8 cellular contexts compared by ENCODE assay signal in the genomic region with DNA sequence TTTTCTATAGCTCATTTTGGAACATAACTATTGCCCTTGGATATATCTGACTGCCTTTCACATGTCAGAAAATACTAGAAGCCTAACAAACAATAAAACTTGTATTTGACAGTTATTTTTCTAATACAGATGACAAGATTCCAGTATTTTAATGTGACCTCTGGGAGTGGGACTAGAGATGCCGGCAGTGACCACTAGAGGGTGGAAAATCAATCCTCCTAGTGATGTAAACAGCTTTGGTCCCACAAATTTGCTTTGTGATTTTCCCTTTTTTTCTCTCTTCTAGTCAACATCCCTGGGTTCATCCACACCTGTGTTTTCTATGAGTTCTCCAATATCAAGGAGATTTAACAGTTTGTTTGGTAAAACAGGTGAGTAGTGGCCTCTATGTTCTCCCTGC.
DNase-seq lines count a peak whose midpoint lies in the region; ATAC-seq, FAIRE-seq and TF ChIP-seq lines count a peak whose summit lies in the region.
"Not testable (repeated sequence)": the region's sequence is repeated elsewhere in the genome, so short reads cannot be mapped to it uniquely, and the experiment has no call there.

No MANE protein-coding gene starts in this region.

- peak; percentile 22; the same call in 1 of the 2 replicates for TF ChIP-seq CTCF in BE2C (IDR thresholded peaks at IDR 0.05; ENCODE audit: low read depth, low read length)
- peak; percentile 66 for TF ChIP-seq CTCF in HFFc6 (IDR thresholded peaks at IDR 0.05)
- peak; percentile 49 for TF ChIP-seq CTCF in OCI-LY7 (conservative IDR thresholded peaks at IDR 0.05; ENCODE audit: low read length)
- not testable (repeated sequence) for TF ChIP-seq CTCF in GM12878 (IDR thresholded peaks at IDR 0.05 in 2 of 3, conservative IDR thresholded peaks at IDR 0.05 in 1 of 3; ENCODE audit: control insufficient read depth in 2 of 3, extremely low read depth in 1 of 3, insufficient read depth in 1 of 3, low read depth in 3 of 3, low read length in 3 of 3)
- peak; percentile 9 to 43 (median 25) for TF ChIP-seq CTCF in heart left ventricle (IDR thresholded peaks at IDR 0.05)
- TF ChIP-seq CTCF in pancreas (IDR thresholded peaks at IDR 0.05), result peak in 1 of 4 donors; percentile 17

- CTCF ChIA-PET in OCI-LY7 (lab: Charles Lee; ENCODE audit: unreplicated experiment); GM12878 (lab: Yijun Ruan, JAX): not testable (repeated sequence)

- not testable (repeated sequence) for TF ChIP-seq RAD21 in GM12878 (IDR thresholded peaks at IDR 0.05; ENCODE audit: insufficient read depth, low read depth, low read length)

- not testable (repeated sequence) for H3K27ac Mint-ChIP-seq in HFFc6

- DNase-seq in BE2C, result peak; percentile 10
- not testable (repeated sequence) for DNase-seq in HFFc6; OCI-LY7 (ENCODE audit: low spot score); GM12878 (ENCODE audit: low read depth, low spot score); heart left ventricle; pancreas

- not testable (repeated sequence) for TF ChIP-seq POLR2A in GM12878 (IDR thresholded peaks at IDR 0.05; ENCODE audit: low read depth, low read length); heart left ventricle (IDR thresholded peaks at IDR 0.05)

- H3K4me2 ChIP-seq in OCI-LY7 (ENCODE audit: low read length); GM12878 (ENCODE audit: control insufficient read depth, insufficient read depth): not testable (repeated sequence)

- 9% methylated on average over 1 of the region's 1 CpG for WGBS in GM12878 (ENCODE audit: insufficient coverage, insufficient replicate concordance, low lambda C conversion rate, missing lambda C conversion rate)
- WGBS in heart left ventricle, 4 donors, result 7 to 16% (median 14%) methylated on average over 1 of the region's 1 CpG
- 3 to 8% methylated on average over 1 of the region's 1 CpG for whole genome bisulfite sequencing in pancreas, 2 donors

- not testable (repeated sequence) for H3K9me3 Mint-ChIP-seq in HFFc6

- POLR2A ChIA-PET in OCI-LY7 (lab: Charles Lee); GM12878 (lab: Charles Lee): not testable (repeated sequence)

- H3K27ac ChIP-seq in OCI-LY7 (ENCODE audit: low read depth, low read length, poor library complexity, severe bottlenecking); GM12878 (ENCODE audit: control insufficient read depth, insufficient read depth); heart left ventricle; pancreas: not testable (repeated sequence)

- not testable (repeated sequence) for TF ChIP-seq EP300 in GM12878 (IDR thresholded peaks at IDR 0.05; ENCODE audit: borderline replicate concordance in 1 of 2, control insufficient read depth in 1 of 2, low read depth in 2 of 2, low read length in 2 of 2)

- H3K9me3 ChIP-seq in BE2C; OCI-LY7 (ENCODE audit: low read length); GM12878 (replicated peaks; ENCODE audit: control insufficient read depth, insufficient read depth, low read length); heart left ventricle; pancreas: not testable (repeated sequence)

- FAIRE-seq in GM12878 (lab: Jason Lieb, UNC); pancreas (lab: Jason Lieb, UNC): not testable (repeated sequence)

- RAD21 ChIA-PET in GM12878 (lab: Charles Lee; ENCODE audit: unreplicated experiment), result not testable (repeated sequence)

- not testable (repeated sequence) for H3K4me3 Mint-ChIP-seq in HFFc6

- H3K4me1 ChIP-seq in BE2C; OCI-LY7 (ENCODE audit: insufficient read depth, low read length, poor library complexity, severe bottlenecking); GM12878 (ENCODE audit: control insufficient read depth, insufficient read depth, low read length); pancreas: not testable (repeated sequence)
- peaks cover 0 to 13% (median 0%) of the 10 kb centered on the region in 12 donors for H3K4me1 ChIP-seq in heart left ventricle

- not testable (repeated sequence) for H3K36me3 Mint-ChIP-seq in HFFc6 (ENCODE audit: low read depth)

- H3K9ac ChIP-seq in GM12878 (ENCODE audit: control insufficient read depth, insufficient read depth, low read length), result not testable (repeated sequence)

- ATAC-seq in GM18907 (IDR thresholded peaks at IDR 0.05; ENCODE audit: unreplicated experiment) (peak; percentile 80), HG03354 (IDR thresholded peaks at IDR 0.05; ENCODE audit: poor library complexity, severe bottlenecking, unreplicated experiment) (peak; percentile 79), GM12878 (0 out of 3 replicates have a peak, but pooled peaks have one; percentile 42), pancreas (peak in 3 of 4 donors; percentile 50 to 70 (median 50))
- not testable (repeated sequence) for ATAC-seq in heart left ventricle

- not testable (repeated sequence) for BruUV-seq in OCI-LY7 (replicated peaks; lab: Mats Ljungman, UMichigan); GM12878 (replicated peaks; lab: Mats Ljungman, UMichigan)

- not testable (repeated sequence) for H3K9me2 ChIP-seq in OCI-LY7 (ENCODE audit: insufficient read depth, low read length)

- intact Hi-C loops in OCI-LY7 (cut with micrococcal nuclease; ENCODE audit: unreplicated experiment); GM12878 (cut with micrococcal nuclease; ENCODE audit: unreplicated experiment); heart left ventricle (cut with DNase I); pancreas (cut with DNase I): not testable (repeated sequence)

- H3K27me3 ChIP-seq in BE2C; GM12878 (replicated peaks in 1 of 2; ENCODE audit: control insufficient read depth in 2 of 2, insufficient read depth in 2 of 2, low read length in 1 of 2); heart left ventricle; pancreas: not testable (repeated sequence)

- H3K4me3 ChIP-seq in BE2C (ENCODE audit: low read depth, low read length); OCI-LY7 (ENCODE audit: low read depth, low read length, poor library complexity, severe bottlenecking); GM12878; heart left ventricle; pancreas: not testable (repeated sequence)

- H3K27me3 Mint-ChIP-seq in HFFc6 (ENCODE audit: insufficient read depth), result not testable (repeated sequence)

- in situ Hi-C loops in GM12878 (cut with MboI), result not testable (repeated sequence)

- not testable (repeated sequence) for H3K4me1 Mint-ChIP-seq in HFFc6 (ENCODE audit: low read depth)

- H4K20me1 ChIP-seq in OCI-LY7 (ENCODE audit: insufficient read depth, low read length); GM12878 (ENCODE audit: control insufficient read depth, insufficient read depth): not testable (repeated sequence)

- SMC1A ChIA-PET in GM12878 (lab: Charles Lee; ENCODE audit: uncharacterized antibody, unreplicated experiment), result not testable (repeated sequence)

- H3K79me2 ChIP-seq in OCI-LY7 (ENCODE audit: insufficient read depth, low read depth, low read length); GM12878 (ENCODE audit: control insufficient read depth, insufficient read depth, low read length): not testable (repeated sequence)

- H2AFZ ChIP-seq in OCI-LY7 (ENCODE audit: low read length); GM12878 (ENCODE audit: control insufficient read depth, low read depth, low read length): not testable (repeated sequence)

- not testable (repeated sequence) for H3K36me3 ChIP-seq in BE2C; OCI-LY7 (ENCODE audit: insufficient read depth, low read length); GM12878 (ENCODE audit: control insufficient read depth in 2 of 2, insufficient read depth in 2 of 2, low read length in 1 of 2); heart left ventricle; pancreas
